Comparison of ENCODE assay signal across 14 cellular contexts in the genomic region with DNA sequence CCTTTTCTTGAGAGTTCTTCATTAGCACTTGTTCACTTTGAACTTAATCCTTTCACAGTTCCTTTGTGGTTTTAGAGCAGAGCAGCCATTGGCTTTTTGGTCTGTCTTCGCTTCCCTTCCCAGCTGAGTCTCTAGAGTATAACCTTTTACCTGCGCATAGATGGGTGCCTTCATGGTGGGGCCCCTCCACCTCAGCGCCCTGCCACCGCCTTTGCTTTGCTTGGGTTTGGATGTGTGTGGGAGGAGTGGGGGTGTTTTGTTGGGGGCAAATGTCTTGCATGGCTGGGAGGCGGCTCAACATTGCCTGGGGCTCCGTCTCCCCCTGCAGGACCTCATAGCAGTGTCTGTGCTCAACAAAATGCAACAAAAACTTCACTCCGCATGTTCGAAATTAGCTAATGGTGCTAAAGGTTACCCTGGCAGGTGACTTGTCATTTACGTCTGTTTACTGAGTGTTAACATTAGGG. TPM values are rescaled to one million over a fixed set of nuclear protein-coding genes. Genes with fewer than 3 reads are reported as not detected.
DNase-seq lines count a peak whose midpoint lies in the region; ATAC-seq lines count a peak whose summit lies in the region.
"Had no signal": no experiment of that assay in that cellular context is flagged by ENCODE, and none has a peak within 500 bp of the region (broad histone marks: within the 10 kb centered on the region; RNA-seq: fewer than 3 reads in every experiment).

No MANE protein-coding gene starts in this region.

- no peaks in the 10 kb centered on the region for H3K27me3 ChIP-seq in mucosa of rectum (ENCODE audit: control insufficient read depth in 2 of 2, insufficient read depth in 2 of 2, low read length in 2 of 2)
- H3K27me3 ChIP-seq: MG63 had no signal

- H3K27me3 Mint-ChIP-seq in activated T-cell treated with anti-CD3 and anti-CD28 coated beads, Interleukin-2, amount 50 U/mL, for 72 hours (ENCODE audit: low read depth), result no peaks in the 10 kb centered on the region
- H3K27me3 Mint-ChIP-seq: naive B cell had no signal

- peaks cover 0 to 3% of the 10 kb centered on the region in 2 donors for H3K9me3 Mint-ChIP-seq in activated T-cell treated with anti-CD3 and anti-CD28 coated beads, Interleukin-2, amount 50 U/mL, for 72 hours

- peak overlapping the region; percentile 40 to 45 for H3K4me3 Mint-ChIP-seq in activated T-cell treated with anti-CD3 and anti-CD28 coated beads, Interleukin-2, amount 50 U/mL, for 72 hours
- H3K4me3 Mint-ChIP-seq: naive B cell had no signal

- H3K27ac Mint-ChIP-seq in activated T-cell treated with anti-CD3 and anti-CD28 coated beads, Interleukin-2, amount 50 U/mL, for 72 hours, result no peak overlapping the region

- peaks cover 14 to 48% of the 10 kb centered on the region in 2 donors for H3K4me1 ChIP-seq in mucosa of rectum (ENCODE audit: control insufficient read depth in 2 of 2, insufficient read depth in 2 of 2, low read length in 2 of 2)

- peak overlapping the region; percentile 41 to 70 for H3K27ac ChIP-seq in mucosa of rectum (ENCODE audit: low read depth in 2 of 2, low read length in 2 of 2)
- H3K27ac ChIP-seq: psoas muscle had no signal

- peaks cover 5 to 30% of the 10 kb centered on the region in 2 donors for H3K36me3 ChIP-seq in mucosa of rectum (ENCODE audit: control insufficient read depth in 2 of 2, insufficient read depth in 2 of 2, low read length in 2 of 2)

- DNase-seq in stimulated activated CD4-positive, alpha-beta T cell treated with anti-CD3 and anti-CD28 coated beads, Interleukin-2, amount 100 ng/mL, for 4 hours (ENCODE audit: low read depth), result peak; percentile 9
- no peak for DNase-seq in stimulated activated CD4-positive, alpha-beta T cell treated with anti-CD3 and anti-CD28 coated beads, Interleukin-4, amount 100 ng/mL, for 1 hour
- DNase-seq in activated T-cell treated with anti-CD3 and anti-CD28 coated beads, Interleukin-2, amount 50 U/mL, for 72 hours, result peak in 1 of 2 donors; percentile 27
- peak; percentile 27 for DNase-seq in ureter (ENCODE audit: low spot score)
- no peak for DNase-seq in SW480 (ENCODE audit: low spot score)
- no peak for DNase-seq in NCI-H2171 (lab: John Stamatoyannopoulos, UW)
- DNase-seq: MG63, naive B cell, NCI-H1694 treated with DMSO at 0.1 percent for 48 hours, NCI-H226, psoas muscle had no signal

- no peaks in the 10 kb centered on the region for H3K9me3 ChIP-seq in mucosa of rectum (ENCODE audit: control insufficient read depth in 2 of 2, low read length in 2 of 2)
- H3K9me3 ChIP-seq: MG63, psoas muscle had no signal

- H3K4me3 ChIP-seq in mucosa of rectum (ENCODE audit: low read length in 2 of 2), result no peak overlapping the region
- H3K4me3 ChIP-seq: lung, MG63, psoas muscle had no signal

- H3K4me1 Mint-ChIP-seq in activated T-cell treated with anti-CD3 and anti-CD28 coated beads, Interleukin-2, amount 50 U/mL, for 72 hours (ENCODE audit: low read depth), result peaks cover 23% of the 10 kb centered on the region

- H3K9ac ChIP-seq in mucosa of rectum (ENCODE audit: low read depth in 1 of 2, low read length in 2 of 2), result peak overlapping the region in 1 of 2 donors; percentile 54

- ATAC-seq in activated T-cell treated with anti-CD3 and anti-CD28 coated beads, Interleukin-2, amount 50 U/mL, for 72 hours (replicated peaks in 1 of 2), result peak; percentile 32 to 50
- no peak for ATAC-seq in GM18858 (IDR thresholded peaks at IDR 0.05; ENCODE audit: unreplicated experiment)
- ATAC-seq: psoas muscle had no signal

- peaks cover 5 to 24% of the 10 kb centered on the region in 2 donors for H3K36me3 Mint-ChIP-seq in activated T-cell treated with anti-CD3 and anti-CD28 coated beads, Interleukin-2, amount 50 U/mL, for 72 hours (ENCODE audit: insufficient read depth in 2 of 2)

RNA-seq across cellular contexts. Expression of a gene that starts 11.9 kb away (rescaled TPM):
- 10 to 100 TPM; 43.7 to 48.3 TPM for total RNA-seq in activated T-cell treated with anti-CD3 and anti-CD28 coated beads, Interleukin-2, amount 50 U/mL, for 72 hours
- total RNA-seq in ureter, result 109 TPM

Comparison
In these comparisons a context has a peak if more than half of its experiments do, and no peak if none do; other contexts are left out.
1. DNase-seq: peak in stimulated activated CD4-positive, alpha-beta T cell treated with anti-CD3 and anti-CD28 coated beads, Interleukin-2, amount 100 ng/mL, for 4 hours (single experiment) and ureter (single experiment); none in stimulated activated CD4-positive, alpha-beta T cell treated with anti-CD3 and anti-CD28 coated beads, Interleukin-4, amount 100 ng/mL, for 1 hour (single experiment), SW480 (single experiment) and NCI-H2171 (single experiment).